Comparison of ENCODE assay signal across 8 cellular contexts in the genomic region with DNA sequence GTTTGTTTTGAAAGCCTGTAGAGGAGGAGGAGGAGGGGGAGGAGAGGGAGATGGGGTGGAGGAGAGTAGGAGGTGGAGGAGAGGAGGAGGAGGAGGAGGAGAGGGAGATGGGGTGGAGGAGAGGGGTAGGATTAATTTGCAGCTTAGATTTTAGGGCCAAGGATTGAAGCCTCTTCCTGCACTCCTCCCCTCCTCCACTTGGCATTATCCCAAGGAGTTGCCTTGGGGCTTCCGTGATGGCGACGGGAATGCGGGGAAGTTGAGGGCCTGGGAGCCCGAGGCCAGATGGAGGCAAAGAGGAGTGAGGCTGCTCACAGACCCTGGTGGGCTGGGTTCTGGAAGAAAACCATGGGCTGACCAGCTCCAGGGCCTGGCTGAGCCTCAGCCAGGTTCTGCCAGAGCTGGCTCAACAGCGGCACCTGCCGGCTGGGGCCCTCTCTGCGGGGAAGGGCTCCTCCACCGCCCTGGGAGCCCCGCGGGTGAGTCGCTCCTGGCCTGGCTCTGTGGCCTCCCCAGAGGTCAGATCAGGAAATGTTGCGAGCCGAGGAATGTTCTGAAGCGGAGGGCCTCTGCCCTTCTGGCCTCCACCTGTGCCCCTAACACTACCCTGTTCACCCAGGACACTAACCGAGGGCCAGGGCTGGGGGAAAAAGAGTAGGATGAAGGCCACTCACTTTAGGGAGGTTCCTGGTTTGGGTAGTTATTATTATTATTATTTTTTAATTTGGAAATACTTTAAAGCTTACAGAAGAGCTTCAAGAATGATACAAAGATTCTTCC. TPM values are rescaled to one million over a fixed set of nuclear protein-coding genes. Genes with fewer than 3 reads are reported as not detected.
A peak's percentile ranks its signal among the peaks of the same experiment; 100 is the strongest.
DNase-seq lines count a peak whose midpoint lies in the region; ATAC-seq, FAIRE-seq and TF ChIP-seq lines count a peak whose summit lies in the region.

No MANE protein-coding gene starts in this region.

- ATAC-seq in HG02885 (IDR thresholded peaks at IDR 0.05; ENCODE audit: poor library complexity, unreplicated experiment): peak; percentile 80
- ATAC-seq in HG03097 (IDR thresholded peaks at IDR 0.05; ENCODE audit: low FRiP score, unreplicated experiment): no peak

- no peak for FAIRE-seq in bronchial epithelial cell (lab: Jason Lieb, UNC)

- intact Hi-C loops in spleen (cut with DNase I; ENCODE audit: low total_unique reads): loop anchor here (2.0 kb wide), 1 partner anchor 63 kb away; the partner anchor contains the start of gene ACBD4

- no peak overlapping the region for H3K4me3 ChIP-seq in WI38 (ENCODE audit: low read depth, low read length)
- no peak overlapping the region for H3K4me3 ChIP-seq in bronchial epithelial cell (ENCODE audit: low read depth, low read length)
- H3K4me3 ChIP-seq in spleen: no peak overlapping the region

- H3K36me3 ChIP-seq in bronchial epithelial cell (ENCODE audit: control insufficient read depth, insufficient read depth, low read length) (no peaks in the 10 kb centered on the region), spleen (no peaks in the 10 kb centered on the region)

- peak; percentile 96 for DNase-seq in GM03348 (ENCODE audit: low spot score)
- peak; percentile 63 for DNase-seq in NCI-H2171 (lab: John Stamatoyannopoulos, UW)
- peak; percentile 65 for DNase-seq in bronchial epithelial cell (ENCODE audit: low read depth)
- DNase-seq in inferior parietal cortex (ENCODE audit: extremely low spot score): peak; percentile 89
- DNase-seq in spleen: peak; percentile 99

- WGBS in spleen, 5 donors: 1 to 5% (median 2%) methylated on average over 16 of the region's 16 CpGs

- peak overlapping the region in 5 of 8 donors; percentile 15 to 55 (median 48) for H3K27ac ChIP-seq in spleen

- peaks cover 0 to 3% (median 0%) of the 10 kb centered on the region in 8 donors for H3K9me3 ChIP-seq in spleen

- TF ChIP-seq CTCF in WI38 (IDR thresholded peaks at IDR 0.05; ENCODE audit: low read depth, low read length) (peak; percentile 98), bronchial epithelial cell (IDR thresholded peaks at IDR 0.05; ENCODE audit: insufficient read depth, low read length, severe bottlenecking) (peak; percentile 100), spleen (IDR thresholded peaks at IDR 0.05 in 8 of 11, conservative IDR thresholded peaks at IDR 0.05 in 3 of 11) (peak; percentile 95 to 99 (median 99))

- no peaks in the 10 kb centered on the region for H3K27me3 ChIP-seq in bronchial epithelial cell (ENCODE audit: control insufficient read depth, insufficient read depth, low read length)
- no peaks in the 10 kb centered on the region for H3K27me3 ChIP-seq in spleen (replicated peaks in 1 of 7)

- H3K4me1 ChIP-seq in spleen: peaks cover 0 to 38% (median 14%) of the 10 kb centered on the region in 6 donors

- TF ChIP-seq POLR2A in spleen (IDR thresholded peaks at IDR 0.05): no peak

RNA-seq across cellular contexts. Expression of gene FMNL1, which starts 23.9 kb away (rescaled TPM):
- total RNA-seq in bronchial epithelial cell (0.53 and 2.0 TPM in 2 replicates), spleen (100 to 1,000 TPM; 113 to 281 (median 190) TPM)
- 10 to 100 TPM; 40.8 to 71.8 (median 62.8) TPM for polyA plus RNA-seq in spleen

RNA-seq across cellular contexts. Expression of gene HEXIM2, which starts 36.1 kb away (rescaled TPM):
- total RNA-seq in bronchial epithelial cell (4.1 and 4.7 TPM in 2 replicates), spleen (1 to 10 TPM; 4.0 to 9.4 (median 6.1) TPM)
- 10 to 100 TPM in 1 of 3 donors, 1 to 10 TPM in 2; 8.7 to 10.4 (median 9.9) TPM for polyA plus RNA-seq in spleen

RNA-seq across cellular contexts. Expression of gene HEXIM1, which starts 49.5 kb away (rescaled TPM):
- total RNA-seq in bronchial epithelial cell (7.1 and 12.5 TPM in 2 replicates), spleen (10 to 100 TPM; 23.4 to 43.1 (median 27.8) TPM)
- polyA plus RNA-seq in spleen: 10 to 100 TPM; 12.9 to 26.7 (median 15.1) TPM

Comparison
In these comparisons a context has a peak if more than half of its experiments do, and no peak if none do; other contexts are left out.
1. RNA of gene FMNL1, which starts 23.9 kb away (total RNA-seq): 113 to 281 TPM in spleen; 0.53 to 2.0 TPM in bronchial epithelial cell; every median in the first group is over 10 times any median in the second.
2. Peak in every context shown above with its lines, with median percentiles within 50 percentile points of each other: DNase-seq and CTCF ChIP-seq.